In genomic region chr21:39788383-39788782, GRCh38 we compare ENCODE assay signal across 10 cellular contexts. TPM values are rescaled to one million over a fixed set of nuclear protein-coding genes. Genes with fewer than 3 reads are reported as not detected.
DNase-seq lines count a peak whose midpoint lies in the region; ATAC-seq, FAIRE-seq and TF ChIP-seq lines count a peak whose summit lies in the region.
"Had no signal": no experiment of that assay in that cellular context is flagged by ENCODE, and none has a peak within 500 bp of the region (broad histone marks: within the 10 kb centered on the region; RNA-seq: fewer than 3 reads in every experiment).

No MANE protein-coding gene starts in this region.

- FAIRE-seq in kidney (lab: Jason Lieb, UNC), result peak; percentile 95

- peaks cover 6% of the 10 kb centered on the region for H3K27me3 Mint-ChIP-seq in GM23338 (ENCODE audit: insufficient read depth, low read depth, poor library complexity)

- no peak overlapping the region for H3K4me3 ChIP-seq in GM23338
- H3K4me3 ChIP-seq in mammary epithelial cell (replicated peaks in 1 of 3; ENCODE audit: insufficient read depth in 1 of 3, low read depth in 2 of 3, low read length in 3 of 3), result peak overlapping the region in 1 of 3 experiments; percentile 11
- no peak overlapping the region for H3K4me3 ChIP-seq in kidney (ENCODE audit: low read length in 2 of 2)
- H3K4me3 ChIP-seq in subcutaneous abdominal adipose tissue (ENCODE audit: low read depth in 1 of 5, low read length in 5 of 5), result peak overlapping the region in 3 of 5 donors; percentile 18 to 53 (median 40)

- H3K27ac Mint-ChIP-seq in GM23338, result no peak overlapping the region

- H3K27me3 ChIP-seq in GM23338 (ENCODE audit: insufficient read depth) (no peaks in the 10 kb centered on the region), mammary epithelial cell (ENCODE audit: insufficient read depth, low read length) (no peaks in the 10 kb centered on the region), subcutaneous abdominal adipose tissue (ENCODE audit: control insufficient read depth in 5 of 5, insufficient read depth in 4 of 5, low read length in 5 of 5) (no peaks in the 10 kb centered on the region)
- H3K27me3 ChIP-seq: neutrophil had no signal

- H3K9ac ChIP-seq in mammary epithelial cell (ENCODE audit: insufficient read depth, low read length) (no peak overlapping the region), kidney (ENCODE audit: low read length in 2 of 2) (no peak overlapping the region), subcutaneous abdominal adipose tissue (ENCODE audit: low read length in 5 of 5) (no peak overlapping the region)
- H3K9ac ChIP-seq: KMS-11 had no signal

- H3K9me3 ChIP-seq in mammary epithelial cell (replicated peaks; ENCODE audit: insufficient read depth, low read length) (no peaks in the 10 kb centered on the region), kidney (ENCODE audit: control insufficient read depth in 1 of 2, low read length in 2 of 2) (no peaks in the 10 kb centered on the region), subcutaneous abdominal adipose tissue (ENCODE audit: control insufficient read depth in 5 of 5, low read length in 5 of 5) (no peaks in the 10 kb centered on the region)
- H3K9me3 ChIP-seq: neutrophil had no signal

- in situ Hi-C loops in mammary epithelial cell (cut with MboI; ENCODE audit: low sequenced_read_pairs in 2 of 2), result no loop called here

- peaks cover 55% of the 10 kb centered on the region for H3K36me3 Mint-ChIP-seq in GM23338 (ENCODE audit: low read depth)

- H3K9me3 Mint-ChIP-seq in GM23338, result peaks cover 46% of the 10 kb centered on the region

- H3K79me2 ChIP-seq in GM23338 (replicated peaks; ENCODE audit: insufficient read depth) (no peaks in the 10 kb centered on the region), mammary epithelial cell (ENCODE audit: insufficient read depth, low read length) (no peaks in the 10 kb centered on the region)

- dilution Hi-C loops in mammary epithelial cell (cut with HindIII; ENCODE audit: low sequenced_read_pairs), result no loop called here

- 0 out of 2 replicates have a peak, but pooled peaks cover 5% of the 10 kb centered on the region for H3K9me2 ChIP-seq in GM23338 (ENCODE audit: insufficient read depth)

- intact Hi-C loops in mammary epithelial cell (cut with micrococcal nuclease) (loop anchor here (1.0 to 10.0 kb wide), 2 partner anchors 76 to 333 kb away; partner anchors contain the start of gene PCP4), kidney (cut with DNase I) (no loop called here)

- H3K36me3 ChIP-seq in GM23338 (ENCODE audit: insufficient read depth) (peaks cover 21% of the 10 kb centered on the region), mammary epithelial cell (ENCODE audit: insufficient read depth, low read length) (no peaks in the 10 kb centered on the region), kidney (ENCODE audit: control insufficient read depth in 1 of 2, insufficient read depth in 2 of 2, low read length in 2 of 2) (no peaks in the 10 kb centered on the region), subcutaneous abdominal adipose tissue (ENCODE audit: control insufficient read depth in 5 of 5, insufficient read depth in 5 of 5, low read length in 5 of 5) (no peaks in the 10 kb centered on the region)
- H3K36me3 ChIP-seq: neutrophil had no signal

- H2AFZ ChIP-seq in GM23338 (no peak overlapping the region), mammary epithelial cell (ENCODE audit: low read depth, low read length) (peak overlapping the region; percentile 32)

- TF ChIP-seq CTCF in GM23338 (conservative IDR thresholded peaks at IDR 0.05; ENCODE audit: low read depth in 2 of 2) (peak; percentile 77 to 85), mammary epithelial cell (conservative IDR thresholded peaks at IDR 0.05 in 1 of 2, IDR thresholded peaks at IDR 0.05 in 1 of 2; ENCODE audit: extremely low read depth in 1 of 2, insufficient read depth in 1 of 2, low read depth in 1 of 2, low read length in 2 of 2) (peak; percentile 94 to 96), kidney (IDR thresholded peaks at IDR 0.05; ENCODE audit: borderline replicate concordance, extremely low read depth, insufficient read depth) (peak; percentile 94), GM20000 (IDR thresholded peaks at IDR 0.05; ENCODE audit: extremely low read depth, missing control alignments) (no peak), GM10266 (IDR thresholded peaks at IDR 0.05; ENCODE audit: control insufficient read depth, insufficient read depth, low read depth, missing control alignments) (no peak)

- ATAC-seq in GM23338, result peak; percentile 98
- no peak for ATAC-seq in HG03175 (IDR thresholded peaks at IDR 0.05; ENCODE audit: unreplicated experiment)

- H3K27ac ChIP-seq in GM23338 (ENCODE audit: low read depth) (no peak overlapping the region), mammary epithelial cell (ENCODE audit: insufficient read depth, low read depth, low read length) (no peak overlapping the region), kidney (ENCODE audit: low read depth in 2 of 2, low read length in 2 of 2) (peak overlapping the region in 1 of 2 donors; percentile 36), subcutaneous abdominal adipose tissue (ENCODE audit: low read depth, low read length) (no peak overlapping the region)
- H3K27ac ChIP-seq: KMS-11, neutrophil had no signal

- DNase-seq in GM23338 (ENCODE audit: low spot score) (peak; percentile 84), NCI-H345 treated with DMSO at 0.1 percent for 48 hours (lab: John Stamatoyannopoulos, UW; ENCODE audit: unreplicated experiment) (peak; percentile 67), mammary epithelial cell (peak; percentile 71), kidney (peak; percentile 95), GM20000 (ENCODE audit: low spot score) (no peak), GM10266 (ENCODE audit: extremely low spot score) (no peak)

- H3F3A ChIP-seq in GM23338 (replicated peaks; ENCODE audit: low read depth), result no peaks in the 10 kb centered on the region

- BruUV-seq in mammary epithelial cell (replicated peaks; lab: Mats Ljungman, UMichigan), result no TSS peak

- no peaks in the 10 kb centered on the region for H4K20me1 ChIP-seq in GM23338 (replicated peaks; ENCODE audit: insufficient read depth)
- H4K20me1 ChIP-seq in mammary epithelial cell (ENCODE audit: insufficient read depth, low read length), result no peaks in the 10 kb centered on the region

- H3K4me3 Mint-ChIP-seq in GM23338, result no peak overlapping the region

- 0% methylated on average over 8 of the region's 9 CpGs for WGBS in mammary epithelial cell (ENCODE audit: low coverage, missing lambda C conversion rate)

- no peak overlapping the region for H3K4me2 ChIP-seq in GM23338
- H3K4me2 ChIP-seq in mammary epithelial cell (ENCODE audit: insufficient read depth, low read depth, low read length), result peak overlapping the region; percentile 50
- H3K4me2 ChIP-seq: KMS-11 had no signal

- H3K4me1 Mint-ChIP-seq in GM23338, result no peaks in the 10 kb centered on the region

- CTCF ChIA-PET in mammary epithelial cell (lab: Charles Lee; ENCODE audit: low non-redundant PET), result interaction anchor here (0.6 to 0.7 kb wide), 2 partner anchors 99 to 332 kb away, joined by 3 to 4 read pairs; no protein-coding TSS in a partner anchor

- no peaks in the 10 kb centered on the region for H3K4me1 ChIP-seq in GM23338 (ENCODE audit: insufficient read depth)
- no peaks in the 10 kb centered on the region for H3K4me1 ChIP-seq in mammary epithelial cell (ENCODE audit: insufficient read depth, low read length)
- peaks cover 5 to 13% of the 10 kb centered on the region in 2 donors for H3K4me1 ChIP-seq in kidney (ENCODE audit: control insufficient read depth in 1 of 2, insufficient read depth in 1 of 2, low read depth in 1 of 2, low read length in 2 of 2)
- peaks cover 0 to 7% (median 4%) of the 10 kb centered on the region in 5 donors for H3K4me1 ChIP-seq in subcutaneous abdominal adipose tissue (ENCODE audit: control insufficient read depth in 5 of 5, insufficient read depth in 5 of 5, low read length in 5 of 5)

RNA-seq across cellular contexts. Expression of gene IGSF5, which starts 43.4 kb away (rescaled TPM):
- total RNA-seq in GM23338 (2014; rRNA removed; shearing (Covaris generic)), result 4.2 and 10.1 TPM in 2 replicates
- polyA plus RNA-seq in GM23338 (2016; fragmentation: Nextera tagmentation; extraction: Ambion mirVana) (3.8 and 4.4 TPM in 2 replicates), mammary epithelial cell (not detected), kidney (ENCODE audit: insufficient read depth, low read depth, low replicate concordance) (0.24 TPM)
- total RNA-seq in mammary epithelial cell (under 1 TPM in 1 of 2 donors, not detected in 1; 0.17 TPM), kidney (0.47 TPM)
- polyA minus RNA-seq in mammary epithelial cell, result not detected

Comparison
In these comparisons a context has a peak if more than half of its experiments do, and no peak if none do; other contexts are left out.
1. DNase-seq: peak in GM23338 (single experiment), NCI-H345 treated with DMSO at 0.1 percent for 48 hours (single experiment), mammary epithelial cell (single experiment) and kidney (single experiment); none in GM20000 (single experiment) and GM10266 (single experiment).
2. H3K4me3 ChIP-seq: peak in subcutaneous abdominal adipose tissue (3 of 5); none in GM23338 (single experiment) and kidney (0 of 2).
3. CTCF ChIP-seq: peak in GM23338 (2 of 2), mammary epithelial cell (2 of 2) and kidney (single experiment); none in GM20000 (single experiment) and GM10266 (single experiment).